21 cellular contexts compared by ENCODE assay signal in genomic region chr11:133515075-133515474, GRCh38. TPM values are rescaled to one million over a fixed set of nuclear protein-coding genes. Genes with fewer than 3 reads are reported as not detected.
A peak's percentile ranks its signal among the peaks of the same experiment; 100 is the strongest.
DNase-seq lines count a peak whose midpoint lies in the region; ATAC-seq and TF ChIP-seq lines count a peak whose summit lies in the region.
"Had no signal": no experiment of that assay in that cellular context is flagged by ENCODE, and none has a peak within 500 bp of the region (broad histone marks: within the 10 kb centered on the region; RNA-seq: fewer than 3 reads in every experiment).

No MANE protein-coding gene starts in this region.

- peaks cover 9% of the 10 kb centered on the region for H3K27me3 Mint-ChIP-seq in glutamatergic neuron (ENCODE audit: unreplicated experiment)
- H3K27me3 Mint-ChIP-seq: CD4-positive, alpha-beta memory T cell had no signal

- no peaks in the 10 kb centered on the region for H4K20me1 ChIP-seq in BLaER1

- H3K27ac Mint-ChIP-seq in glutamatergic neuron (ENCODE audit: unreplicated experiment), result peak overlapping the region; percentile 76
- H3K27ac Mint-ChIP-seq: CD4-positive, alpha-beta memory T cell had no signal

- H3K9ac ChIP-seq in BLaER1, result no peak overlapping the region

- H3K4me1 ChIP-seq in BLaER1 (peaks cover 19% of the 10 kb centered on the region), breast epithelium (no peaks in the 10 kb centered on the region)

- TF ChIP-seq POLR2A in breast epithelium (IDR thresholded peaks at IDR 0.05), result no peak

- H3K36me3 Mint-ChIP-seq in glutamatergic neuron (ENCODE audit: unreplicated experiment), result peaks cover 10% of the 10 kb centered on the region
- H3K36me3 Mint-ChIP-seq: CD4-positive, alpha-beta memory T cell had no signal

- intact Hi-C loops in breast epithelium (cut with DNase I; ENCODE audit: low total_unique reads), result no loop called here

- no peaks in the 10 kb centered on the region for H3K36me3 ChIP-seq in BLaER1
- no peaks in the 10 kb centered on the region for H3K36me3 ChIP-seq in breast epithelium
- H3K36me3 ChIP-seq: MG63 had no signal

- no peak for TF ChIP-seq CTCF in glutamatergic neuron (IDR thresholded peaks at IDR 0.05; ENCODE audit: partially characterized antibody, unreplicated experiment)
- TF ChIP-seq CTCF in breast epithelium (IDR thresholded peaks at IDR 0.05), result no peak

- no peak for ATAC-seq in HG02763 (IDR thresholded peaks at IDR 0.05; ENCODE audit: unreplicated experiment)
- ATAC-seq: Panc1 had no signal

- H3K4me3 Mint-ChIP-seq in glutamatergic neuron (ENCODE audit: unreplicated experiment), result peak overlapping the region; percentile 64
- H3K4me3 Mint-ChIP-seq: CD4-positive, alpha-beta memory T cell had no signal

- H3K27me3 ChIP-seq in BLaER1 (no peaks in the 10 kb centered on the region), breast epithelium (no peaks in the 10 kb centered on the region)
- H3K27me3 ChIP-seq: MG63 had no signal

- H3K4me3 ChIP-seq in BLaER1 (no peak overlapping the region), breast epithelium (no peak overlapping the region)
- H3K4me3 ChIP-seq: MG63 had no signal

- peaks cover 7% of the 10 kb centered on the region for H3K9me3 Mint-ChIP-seq in glutamatergic neuron (ENCODE audit: unreplicated experiment)

- H3K27ac ChIP-seq in BLaER1, result no peak overlapping the region
- no peak overlapping the region for H3K27ac ChIP-seq in breast epithelium
- H3K27ac ChIP-seq in caudate nucleus (ENCODE audit: low read depth, low read length), result no peak overlapping the region

- DNase-seq in COR-L47 (lab: John Stamatoyannopoulos, UW) (peak; percentile 23), NCI-H524 treated with DMSO at 0.1 percent for 48 hours (lab: John Stamatoyannopoulos, UW) (peak; percentile 39), glutamatergic neuron (peak; percentile 50), breast epithelium (ENCODE audit: low spot score in 2 of 2) (no peak), caudate nucleus (lab: John Stamatoyannopoulos, UW) (no peak), DMS53 treated with DMSO at 0.1 percent for 48 hours (lab: John Stamatoyannopoulos, UW; ENCODE audit: unreplicated experiment) (no peak)
- DNase-seq: CD4-positive, alpha-beta memory T cell; GDM1; GOT3; IMR-90; Karpas-422; MG63; NCI-H1105; NCI-H1930; SW 1271 had no signal

- no peaks in the 10 kb centered on the region for H3K9me3 ChIP-seq in BLaER1
- H3K9me3 ChIP-seq in breast epithelium, result no peaks in the 10 kb centered on the region
- H3K9me3 ChIP-seq: MG63 had no signal

- H3K4me1 Mint-ChIP-seq in glutamatergic neuron (ENCODE audit: low read depth, unreplicated experiment), result peaks cover 44% of the 10 kb centered on the region
- H3K4me1 Mint-ChIP-seq: CD4-positive, alpha-beta memory T cell had no signal

- peak overlapping the region; percentile 56 for H3K4me2 ChIP-seq in BLaER1

RNA-seq across cellular contexts. Expression of gene OPCML, which starts 17.2 kb away (rescaled TPM):
- 0.61 TPM for total RNA-seq in glutamatergic neuron (ENCODE audit: unreplicated experiment)
- not detected for total RNA-seq in breast epithelium
- total RNA-seq: CD4-positive, alpha-beta memory T cell; HT-29; SK-MEL-5; T-helper 2 cell treated with Interferon-gamma antibody and Interleukin-4, amounts not matched to agents 100 ng/mL and 5 ng/mL, for 36 hours had no signal

Comparison
In these comparisons a context has a peak if more than half of its experiments do, and no peak if none do; other contexts are left out.
1. DNase-seq: peak in COR-L47 (single experiment), NCI-H524 treated with DMSO at 0.1 percent for 48 hours (single experiment) and glutamatergic neuron (single experiment); none in breast epithelium (0 of 2), caudate nucleus (0 of 61) and DMS53 treated with DMSO at 0.1 percent for 48 hours (single experiment).